In genomic region chr17:2400877-2401425, GRCh38 we compare ENCODE assay signal across 8 cellular contexts. TPM values are rescaled to one million over a fixed set of nuclear protein-coding genes. Genes with fewer than 3 reads are reported as not detected.
DNase-seq lines count a peak whose midpoint lies in the region; TF ChIP-seq lines count a peak whose summit lies in the region.

A gene with protein sequence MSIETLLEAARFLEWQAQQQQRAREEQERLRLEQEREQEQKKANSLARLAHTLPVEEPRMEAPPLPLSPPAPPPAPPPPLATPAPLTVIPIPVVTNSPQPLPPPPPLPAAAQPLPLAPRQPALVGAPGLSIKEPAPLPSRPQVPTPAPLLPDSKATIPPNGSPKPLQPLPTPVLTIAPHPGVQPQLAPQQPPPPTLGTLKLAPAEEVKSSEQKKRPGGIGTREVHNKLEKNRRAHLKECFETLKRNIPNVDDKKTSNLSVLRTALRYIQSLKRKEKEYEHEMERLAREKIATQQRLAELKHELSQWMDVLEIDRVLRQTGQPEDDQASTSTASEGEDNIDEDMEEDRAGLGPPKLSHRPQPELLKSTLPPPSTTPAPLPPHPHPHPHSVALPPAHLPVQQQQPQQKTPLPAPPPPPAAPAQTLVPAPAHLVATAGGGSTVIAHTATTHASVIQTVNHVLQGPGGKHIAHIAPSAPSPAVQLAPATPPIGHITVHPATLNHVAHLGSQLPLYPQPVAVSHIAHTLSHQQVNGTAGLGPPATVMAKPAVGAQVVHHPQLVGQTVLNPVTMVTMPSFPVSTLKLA (minus strand): TSS chr17:2401060. CDS start chr17:2400712, 348 bp downstream.

- peaks cover 34 to 47% (median 40%) of the 10 kb centered on the region in 3 donors for H3K4me1 Mint-ChIP-seq in CD8-positive, alpha-beta memory T cell
- H3K4me1 Mint-ChIP-seq in mesothelial cell of epicardium, result peaks cover 34% of the 10 kb centered on the region

- peak within 1 kb of the TSS; percentile 96 for H3K27ac ChIP-seq in CD8-positive, alpha-beta memory T cell (ENCODE audit: low read depth, low read length)

- H3K36me3 ChIP-seq in CD8-positive, alpha-beta memory T cell (ENCODE audit: insufficient read depth, low read length), result no peaks in the 10 kb centered on the region
- H3K36me3 ChIP-seq in endocrine pancreas (ENCODE audit: control insufficient read depth, insufficient read depth, low read length), result no peaks in the 10 kb centered on the region

- no peaks in the 10 kb centered on the region for H3K27me3 ChIP-seq in CD8-positive, alpha-beta memory T cell (ENCODE audit: insufficient read depth, low read length, poor library complexity, severe bottlenecking)
- H3K27me3 ChIP-seq in endocrine pancreas (ENCODE audit: control insufficient read depth, insufficient read depth, low read length), result no peaks in the 10 kb centered on the region

- no peaks in the 10 kb centered on the region for H3K9me3 ChIP-seq in CD8-positive, alpha-beta memory T cell (ENCODE audit: low read length)
- H3K9me3 ChIP-seq in endocrine pancreas (ENCODE audit: control insufficient read depth, low read length), result no peaks in the 10 kb centered on the region

- peak within 1 kb of the TSS; percentile 99 to 100 (median 100) for H3K27ac Mint-ChIP-seq in CD8-positive, alpha-beta memory T cell
- H3K27ac Mint-ChIP-seq in mesothelial cell of epicardium, result peak within 1 kb of the TSS; percentile 100

- CTCF ChIA-PET in CD8-positive, alpha-beta memory T cell (lab: Charles Lee), result interaction anchor here (0.8 to 3.1 kb wide), 7 partner anchors 8 to 65 kb away, joined by 3 to 23 read pairs (median 6); partner anchors contain the start of gene TSR1

- POLR2A ChIA-PET in CD8-positive, alpha-beta memory T cell (lab: Charles Lee), result interaction anchor here (0.6 to 2.9 kb wide), 7 partner anchors 9 to 346 kb away, joined by 3 to 51 read pairs (median 5); partner anchors contain the start of genes HIC1, SGSM2 and TSR1

- peak within 1 kb of the TSS; percentile 96 to 100 (median 98) for H3K4me3 Mint-ChIP-seq in CD8-positive, alpha-beta memory T cell
- H3K4me3 Mint-ChIP-seq in mesothelial cell of epicardium, result peak within 1 kb of the TSS; percentile 98

- H3K27me3 Mint-ChIP-seq in CD8-positive, alpha-beta memory T cell, result peaks cover 0 to 3% of the 10 kb centered on the region in 2 donors
- no peaks in the 10 kb centered on the region for H3K27me3 Mint-ChIP-seq in mesothelial cell of epicardium (ENCODE audit: low read depth)

- peak within 1 kb of the TSS; percentile 86 for H3K9ac ChIP-seq in endocrine pancreas (ENCODE audit: control insufficient read depth, insufficient read depth, low read length)

- H3K4me3 ChIP-seq in CD8-positive, alpha-beta memory T cell (ENCODE audit: low read length), result peak within 1 kb of the TSS; percentile 96
- no peak within 1 kb of the TSS for H3K4me3 ChIP-seq in endocrine pancreas (ENCODE audit: control insufficient read depth, insufficient read depth, low read length)

- H3K36me3 Mint-ChIP-seq in CD8-positive, alpha-beta memory T cell, result peaks cover 0 to 14% (median 1%) of the 10 kb centered on the region in 3 donors
- no peaks in the 10 kb centered on the region for H3K36me3 Mint-ChIP-seq in mesothelial cell of epicardium

- DNase-seq in CD8-positive, alpha-beta memory T cell, result peak; percentile 90 to 97 (median 96)
- DNase-seq in GM20000 (ENCODE audit: low spot score) (peak; percentile 97), HT1080 (ENCODE audit: low read depth) (peak; percentile 93), NOMO-1 treated with DMSO at 0.1 percent for 48 hours (lab: John Stamatoyannopoulos, UW; ENCODE audit: unreplicated experiment) (peak; percentile 93), mesothelial cell of epicardium (ENCODE audit: low spot score in 2 of 2, unreplicated experiment in 2 of 2) (peak; percentile 90 to 93)
- DNase-seq in activated CD8-positive, alpha-beta memory T cell treated with anti-CD3 and anti-CD28 coated beads, Interleukin-2, amount 50 U/mL, for 1 hour (ENCODE audit: extremely low read depth), result peak; percentile 76
- peak; percentile 85 for DNase-seq in stimulated activated CD8-positive, alpha-beta memory T cell treated with anti-CD3 and anti-CD28 coated beads, Interleukin-15, amount 100 ng/mL, for 24 hours (ENCODE audit: low read depth)

- H3K4me1 ChIP-seq in CD8-positive, alpha-beta memory T cell (ENCODE audit: insufficient read depth, low read length), result peaks cover 42% of the 10 kb centered on the region
- no peaks in the 10 kb centered on the region for H3K4me1 ChIP-seq in endocrine pancreas (ENCODE audit: control insufficient read depth, insufficient read depth, low read length)

- no peaks in the 10 kb centered on the region for H3K9me3 Mint-ChIP-seq in CD8-positive, alpha-beta memory T cell
- no peaks in the 10 kb centered on the region for H3K9me3 Mint-ChIP-seq in mesothelial cell of epicardium

- TF ChIP-seq CTCF in GM20000 (IDR thresholded peaks at IDR 0.05; ENCODE audit: extremely low read depth, missing control alignments) (no peak), mesothelial cell of epicardium (IDR thresholded peaks at IDR 0.05; ENCODE audit: unreplicated experiment) (no peak)

RNA-seq across cellular contexts. Expression of the gene that starts here (rescaled TPM):
- 10 to 100 TPM; 21.5 to 24.3 TPM for total RNA-seq in CD8-positive, alpha-beta memory T cell
- polyA plus RNA-seq in CD8-positive, alpha-beta memory T cell, result 1.2 TPM
- total RNA-seq in HT1080 (2014; rRNA removed; shearing (Covaris generic)), result 4.3 and 8.2 TPM in 2 replicates
- 11.1 and 12.6 TPM in 2 replicates for polyA plus RNA-seq in HT1080 (2015; cell fraction: cytosol; rRNA removed)
- polyA plus RNA-seq in HT1080 (2015; cell fraction: nucleus; rRNA removed), result 24.1 and 29.1 TPM in 2 replicates
- total RNA-seq in mesothelial cell of epicardium, result 47.5 to 49.1 TPM (median 48.3 TPM) in 3 replicates
